In the genomic region with DNA sequence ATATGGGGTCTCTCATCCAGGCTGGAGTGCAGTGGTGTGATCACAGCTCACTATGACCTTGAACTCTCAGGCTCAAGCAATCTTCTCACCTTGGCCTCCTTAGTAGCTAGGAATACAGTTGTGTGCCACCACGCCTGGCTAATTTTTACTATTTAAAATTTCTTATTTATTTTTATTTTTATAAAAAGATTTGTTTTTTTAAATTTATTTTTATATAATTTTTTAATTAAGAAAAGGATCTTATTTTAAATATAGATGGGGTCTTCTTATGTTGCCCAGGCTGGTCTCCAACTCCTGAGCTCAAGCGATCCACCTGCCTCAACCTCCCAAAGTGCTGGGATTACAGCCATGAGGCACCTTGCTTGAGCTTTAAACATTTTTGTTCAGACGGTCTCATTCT, we compare ENCODE assay signal across 3 cellular contexts.
"Had no signal": no experiment of that assay in that cellular context is flagged by ENCODE, and none has a peak within 500 bp of the region (broad histone marks: within the 10 kb centered on the region; RNA-seq: fewer than 3 reads in every experiment).

No MANE protein-coding gene starts in this region.

- ATAC-seq: GM12878 had no signal

- DNase-seq: GDM1, GF-D8 had no signal

- H3K4me3 ChIP-seq: GM12878 had no signal
